Comparison of ENCODE assay signal across 7 cellular contexts in genomic region chr3:138687236-138687635, GRCh38.
DNase-seq lines count a peak whose midpoint lies in the region; ATAC-seq and TF ChIP-seq lines count a peak whose summit lies in the region.

No MANE protein-coding gene starts in this region.

- H3K9me3 Mint-ChIP-seq in nephron, result no peaks in the 10 kb centered on the region

- no peaks in the 10 kb centered on the region for H3K9me2 ChIP-seq in OCI-LY1 (ENCODE audit: low read depth, low read length)

- H3K9ac ChIP-seq in OCI-LY1 (ENCODE audit: low read length), result peak overlapping the region; percentile 13; the same call in 1 of the 2 replicates

- H3K4me1 ChIP-seq in OCI-LY1 (ENCODE audit: insufficient read depth, low read length, severe bottlenecking), result peaks cover 27% of the 10 kb centered on the region

- peak; percentile 26 for ATAC-seq in GM18907 (IDR thresholded peaks at IDR 0.05; ENCODE audit: unreplicated experiment)
- peak; percentile 11 for ATAC-seq in HG02623 (IDR thresholded peaks at IDR 0.05; ENCODE audit: unreplicated experiment)

- TF ChIP-seq CTCF in OCI-LY1 (IDR thresholded peaks at IDR 0.05; ENCODE audit: low read length), result no peak
- TF ChIP-seq CTCF in nephron (IDR thresholded peaks at IDR 0.05; ENCODE audit: unreplicated experiment in 3 of 3), result no peak

- H2AFZ ChIP-seq in OCI-LY1 (ENCODE audit: low read length), result no peak overlapping the region

- peak overlapping the region; percentile 25; the same call in 1 of the 2 replicates for H3K4me2 ChIP-seq in OCI-LY1 (ENCODE audit: low read length)

- no peak overlapping the region for H3K4me3 ChIP-seq in OCI-LY1 (ENCODE audit: low read depth, low read length, poor library complexity, severe bottlenecking)

- H3K4me3 Mint-ChIP-seq in nephron, result no peak overlapping the region

- H3K27me3 Mint-ChIP-seq in nephron (ENCODE audit: low read depth), result no peaks in the 10 kb centered on the region

- H3K27ac ChIP-seq in OCI-LY1 (ENCODE audit: low read depth, low read length, poor library complexity, severe bottlenecking), result peak overlapping the region; percentile 86

- H3K36me3 Mint-ChIP-seq in nephron (ENCODE audit: low read depth), result peaks cover 7% of the 10 kb centered on the region

- H3K27ac Mint-ChIP-seq in nephron, result peak overlapping the region in 2 of 3 experiments; percentile 31 to 53

- no peaks in the 10 kb centered on the region for H3K79me2 ChIP-seq in OCI-LY1 (ENCODE audit: insufficient read depth, low read length)

- no peaks in the 10 kb centered on the region for H4K20me1 ChIP-seq in OCI-LY1 (ENCODE audit: insufficient read depth, low read length)

- no peaks in the 10 kb centered on the region for H3K27me3 ChIP-seq in OCI-LY1 (ENCODE audit: insufficient read depth, low read length)

- H3K36me3 ChIP-seq in OCI-LY1 (ENCODE audit: insufficient read depth, low read length), result peaks cover 14% of the 10 kb centered on the region; the same call in 1 of the 2 replicates

- H3K4me1 Mint-ChIP-seq in nephron, result no peaks in the 10 kb centered on the region

- no peaks in the 10 kb centered on the region for H3K9me3 ChIP-seq in OCI-LY1 (ENCODE audit: low read length)

- H3F3A ChIP-seq in OCI-LY1 (ENCODE audit: insufficient read depth, low read length), result peaks cover 5% of the 10 kb centered on the region

- DNase-seq in UCSD-AML1 (lab: John Stamatoyannopoulos, UW; ENCODE audit: unreplicated experiment), result no peak
- no peak for DNase-seq in stimulated activated CD4-positive, alpha-beta T cell treated with anti-CD3 and anti-CD28 coated beads, Interleukin-12 subunit alpha, Interleukin-12 subunit beta, amount 100 ng/mL, for 4 hours
- DNase-seq in stimulated activated CD4-positive, alpha-beta T cell treated with anti-CD3 and anti-CD28 coated beads, Interleukin-15, amount 100 ng/mL, for 24 hours, result no peak
